Comparison of ENCODE assay signal across 9 cellular contexts in the genomic region with DNA sequence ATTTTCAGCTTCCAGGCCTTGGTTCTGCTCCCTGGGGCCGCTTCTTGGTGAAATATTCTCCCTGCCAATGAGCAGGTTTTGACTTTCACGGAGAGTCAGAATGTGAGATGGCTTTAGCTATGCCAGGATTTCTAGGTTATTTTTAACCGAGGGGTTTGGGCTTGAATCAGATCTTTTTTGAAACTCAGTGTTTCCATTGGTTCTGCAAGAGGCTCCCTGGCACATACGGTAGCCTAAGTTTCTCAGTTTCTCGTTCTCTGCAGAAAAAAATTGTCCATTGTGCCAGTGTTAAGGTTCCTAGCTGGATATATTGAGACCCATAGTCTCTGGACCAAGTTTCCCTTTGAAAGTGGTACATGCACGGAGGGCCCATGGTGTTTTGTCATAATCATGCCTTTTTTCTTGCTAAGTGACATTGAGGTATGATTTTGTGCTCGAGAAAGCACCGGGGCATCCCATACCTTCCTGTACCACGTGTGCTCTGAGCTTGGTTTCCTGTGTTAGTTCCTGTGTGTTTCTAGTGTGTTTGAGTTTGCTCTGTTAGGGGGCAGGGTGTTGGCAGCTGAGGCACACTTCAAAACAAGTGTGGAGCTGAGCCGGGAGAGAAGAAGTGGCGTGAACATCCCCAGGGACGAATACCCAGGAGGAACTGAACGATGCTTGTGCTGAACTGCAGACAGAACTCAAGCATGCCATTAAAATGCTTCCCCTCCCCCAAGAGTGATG.
DNase-seq lines count a peak whose midpoint lies in the region; ATAC-seq and TF ChIP-seq lines count a peak whose summit lies in the region.
"Had no signal": no experiment of that assay in that cellular context is flagged by ENCODE, and none has a peak within 500 bp of the region (broad histone marks: within the 10 kb centered on the region; RNA-seq: fewer than 3 reads in every experiment).

No MANE protein-coding gene starts in this region.

- H3K4me3 ChIP-seq in ovary, result no peak overlapping the region

- DNase-seq in activated T-helper 1 cell treated with anti-CD3 and anti-CD28 coated beads, Interleukin-12 subunit alpha, Interleukin-12 subunit beta, Interleukin-2, Interleukin-4 antibody, amounts not matched to agents 30 ng/mL and 10 ng/mL and 1 ng/mL, durations not matched to agents 14 hours and 24 hours and 36 hours (ENCODE audit: low spot score), result peak; percentile 54
- DNase-seq in stimulated activated CD4-positive, alpha-beta T cell treated with anti-CD3 and anti-CD28 coated beads, TNF-alpha, amount 100 ng/mL, for 1 hour (ENCODE audit: low read depth in 3 of 3, low spot score in 1 of 3), result peak; percentile 10 to 14 (median 12)
- DNase-seq in COLO829 (ENCODE audit: low spot score) (no peak), cortex of kidney (lab: John Stamatoyannopoulos, UW) (no peak), ovary (no peak), LoVo (ENCODE audit: low spot score) (no peak)

- H3K9me3 ChIP-seq in ovary, result no peaks in the 10 kb centered on the region
- H3K9me3 ChIP-seq: neutrophil had no signal

- no peak overlapping the region for H3K27ac ChIP-seq in ovary
- H3K27ac ChIP-seq: neutrophil had no signal

- no peak for TF ChIP-seq POLR2A in ovary (IDR thresholded peaks at IDR 0.05)

- 63 to 68% (median 67%) methylated on average over 13 of the region's 13 CpGs for WGBS in ovary, 3 donors

- H3K36me3 ChIP-seq in ovary, result no peaks in the 10 kb centered on the region
- H3K36me3 ChIP-seq: neutrophil had no signal

- intact Hi-C loops in activated T-helper 1 cell treated with anti-CD3 and anti-CD28 coated beads, Interleukin-12 subunit alpha, Interleukin-12 subunit beta, Interleukin-2, Interleukin-4 antibody, amounts not matched to agents 30 ng/mL and 10 ng/mL and 1 ng/mL, durations not matched to agents 14 hours and 24 hours and 36 hours (cut with micrococcal nuclease), result loop anchor here (1.0 to 10.0 kb wide), 9 partner anchors 24 to 833 kb away; a partner anchor contains a TSS
- intact Hi-C loops in ovary (cut with DNase I), result loop anchor here in 1 of 4 donors (10.0 kb wide), 1 partner anchor 63 kb away; no protein-coding TSS in a partner anchor

- peaks cover 41% of the 10 kb centered on the region for H3K4me1 Mint-ChIP-seq in activated T-helper 1 cell treated with anti-CD3 and anti-CD28 coated beads, Interleukin-12 subunit alpha, Interleukin-12 subunit beta, Interleukin-2, Interleukin-4 antibody, amounts not matched to agents 30 ng/mL and 10 ng/mL and 1 ng/mL, durations not matched to agents 14 hours and 24 hours and 36 hours (ENCODE audit: low read depth)

- peaks cover 2% of the 10 kb centered on the region for H3K36me3 Mint-ChIP-seq in activated T-helper 1 cell treated with anti-CD3 and anti-CD28 coated beads, Interleukin-12 subunit alpha, Interleukin-12 subunit beta, Interleukin-2, Interleukin-4 antibody, amounts not matched to agents 30 ng/mL and 10 ng/mL and 1 ng/mL, durations not matched to agents 14 hours and 24 hours and 36 hours (ENCODE audit: low read depth)

- peaks cover 3% of the 10 kb centered on the region for H3K27me3 Mint-ChIP-seq in activated T-helper 1 cell treated with anti-CD3 and anti-CD28 coated beads, Interleukin-12 subunit alpha, Interleukin-12 subunit beta, Interleukin-2, Interleukin-4 antibody, amounts not matched to agents 30 ng/mL and 10 ng/mL and 1 ng/mL, durations not matched to agents 14 hours and 24 hours and 36 hours (ENCODE audit: insufficient read depth)

- ATAC-seq in GM18909 (IDR thresholded peaks at IDR 0.05; ENCODE audit: poor library complexity, unreplicated experiment) (peak; percentile 88), HG03520 (IDR thresholded peaks at IDR 0.05; ENCODE audit: unreplicated experiment) (peak; percentile 74)

- H3K9me3 Mint-ChIP-seq in activated T-helper 1 cell treated with anti-CD3 and anti-CD28 coated beads, Interleukin-12 subunit alpha, Interleukin-12 subunit beta, Interleukin-2, Interleukin-4 antibody, amounts not matched to agents 30 ng/mL and 10 ng/mL and 1 ng/mL, durations not matched to agents 14 hours and 24 hours and 36 hours, result no peaks in the 10 kb centered on the region

- H3K27me3 ChIP-seq in ovary, result no peaks in the 10 kb centered on the region
- H3K27me3 ChIP-seq: neutrophil had no signal

- peak overlapping the region; percentile 63 for H3K4me3 Mint-ChIP-seq in activated T-helper 1 cell treated with anti-CD3 and anti-CD28 coated beads, Interleukin-12 subunit alpha, Interleukin-12 subunit beta, Interleukin-2, Interleukin-4 antibody, amounts not matched to agents 30 ng/mL and 10 ng/mL and 1 ng/mL, durations not matched to agents 14 hours and 24 hours and 36 hours

- TF ChIP-seq EP300 in ovary (IDR thresholded peaks at IDR 0.05), result no peak

- no peak for TF ChIP-seq CTCF in ovary (IDR thresholded peaks at IDR 0.05)

- no peaks in the 10 kb centered on the region for H3K4me1 ChIP-seq in ovary (ENCODE audit: insufficient read depth)

- peak overlapping the region; percentile 76 for H3K27ac Mint-ChIP-seq in activated T-helper 1 cell treated with anti-CD3 and anti-CD28 coated beads, Interleukin-12 subunit alpha, Interleukin-12 subunit beta, Interleukin-2, Interleukin-4 antibody, amounts not matched to agents 30 ng/mL and 10 ng/mL and 1 ng/mL, durations not matched to agents 14 hours and 24 hours and 36 hours

Comparison
In these comparisons a context has a peak if more than half of its experiments do, and no peak if none do; other contexts are left out.
1. DNase-seq: peak in activated T-helper 1 cell treated with anti-CD3 and anti-CD28 coated beads, Interleukin-12 subunit alpha, Interleukin-12 subunit beta, Interleukin-2, Interleukin-4 antibody, amounts not matched to agents 30 ng/mL and 10 ng/mL and 1 ng/mL, durations not matched to agents 14 hours and 24 hours and 36 hours (single experiment) and stimulated activated CD4-positive, alpha-beta T cell treated with anti-CD3 and anti-CD28 coated beads, TNF-alpha, amount 100 ng/mL, for 1 hour (3 of 3); none in COLO829 (single experiment), cortex of kidney (single experiment), ovary (0 of 5) and LoVo (single experiment).